In genomic region chr6:19417713-19418112, GRCh38 we compare ENCODE assay signal across 1 cellular context.
TF ChIP-seq lines count a peak whose summit lies in the region.

No MANE protein-coding gene starts in this region.

TF ChIP-seq in GM23338, 12 proteins besides CTCF, POLR2A, EP300 and RAD21 (continued from another document):
- no peak for TF ChIP-seq REST (IDR thresholded peaks at IDR 0.05; ENCODE audit: unreplicated experiment)
- TF ChIP-seq NANOG (IDR thresholded peaks at IDR 0.05; ENCODE audit: borderline replicate concordance) = no peak
- no peak for TF ChIP-seq STAT1 (IDR thresholded peaks at IDR 0.05; ENCODE audit: unreplicated experiment)
- no peak for TF ChIP-seq ZNF114 (CRISPR knock-in tag; IDR thresholded peaks at IDR 0.05)
- TF ChIP-seq ETS1 (IDR thresholded peaks at IDR 0.05) = no peak
